ENCODE assay signal across 9 cellular contexts in the genomic region with DNA sequence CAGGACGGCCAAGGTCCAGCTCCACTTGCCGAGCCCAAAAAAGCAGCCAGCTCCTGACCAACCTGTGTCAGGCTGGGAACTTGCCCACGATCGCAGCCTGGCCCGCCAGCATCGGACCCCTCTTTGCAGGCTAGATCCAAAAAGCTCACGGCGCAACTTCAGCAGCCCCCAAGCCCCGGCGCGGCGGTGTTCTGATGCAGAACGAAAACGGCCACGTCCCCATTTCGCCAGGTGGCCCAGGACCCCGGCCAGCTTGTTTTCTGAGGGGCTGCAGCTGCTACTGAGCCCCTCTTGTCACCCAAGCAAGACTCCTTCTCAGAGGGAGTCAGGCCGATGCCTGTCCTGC. TPM values are rescaled to one million over a fixed set of nuclear protein-coding genes. Genes with fewer than 3 reads are reported as not detected.
A peak's percentile ranks its signal among the peaks of the same experiment; 100 is the strongest.
DNase-seq lines count a peak whose midpoint lies in the region; FAIRE-seq and TF ChIP-seq lines count a peak whose summit lies in the region.
"Had no signal": no experiment of that assay in that cellular context is flagged by ENCODE, and none has a peak within 500 bp of the region (broad histone marks: within the 10 kb centered on the region; RNA-seq: fewer than 3 reads in every experiment).

No MANE protein-coding gene starts in this region.

- H3K4me2 ChIP-seq in keratinocyte (ENCODE audit: control insufficient read depth, extremely low read depth, insufficient read depth, low read depth, low read length): peak overlapping the region; percentile 68

- no peak for TF ChIP-seq CTCF in keratinocyte (optimal IDR thresholded peaks at IDR 0.05 in 1 of 3, IDR thresholded peaks at IDR 0.05 in 1 of 3, conservative IDR thresholded peaks at IDR 0.05 in 1 of 3; ENCODE audit: extremely low read depth in 1 of 3, insufficient read depth in 2 of 3, low read length in 3 of 3)
- TF ChIP-seq CTCF in stomach (IDR thresholded peaks at IDR 0.05): no peak

- dilution Hi-C loops in keratinocyte (cut with MboI; ENCODE audit: extremely low pct_ligation_motif_present, low sequenced_read_pairs): no loop called here

- no peak for DNase-seq in keratinocyte (ENCODE audit: low read depth, low spot score)
- DNase-seq in stomach: no peak
- DNase-seq in stimulated activated naive CD4-positive, alpha-beta T cell (lab: John Stamatoyannopoulos, UW): no peak
- no peak for DNase-seq in SW480 (ENCODE audit: low spot score)
- no peak for DNase-seq in MV-4-11 (lab: John Stamatoyannopoulos, UW)
- DNase-seq: stimulated activated CD4-positive, alpha-beta T cell treated with anti-CD3 and anti-CD28 coated beads, Interleukin-15, amount 100 ng/mL, for 24 hours had no signal

- H3K4me1 ChIP-seq in HUES6 (ENCODE audit: control insufficient read depth, insufficient read depth, low read length) (peaks cover 40% of the 10 kb centered on the region), keratinocyte (ENCODE audit: control insufficient read depth, extremely low read depth, insufficient read depth, low read length) (peaks cover 38% of the 10 kb centered on the region), stomach (peaks cover 49 to 77% (median 67%) of the 10 kb centered on the region in 4 donors)

- H3K9me3 ChIP-seq in HUES6 (ENCODE audit: control insufficient read depth, insufficient read depth, low read depth, low read length): no peaks in the 10 kb centered on the region
- H3K9me3 ChIP-seq in keratinocyte (ENCODE audit: control insufficient read depth, low read depth, low read length): no peaks in the 10 kb centered on the region
- H3K9me3 ChIP-seq in stomach: no peaks in the 10 kb centered on the region

- no peak for FAIRE-seq in keratinocyte (lab: Jason Lieb, UNC)

- H3K27ac ChIP-seq in HUES6 (ENCODE audit: low read depth, low read length) (peak overlapping the region; percentile 73; the same call in 1 of the 2 replicates), keratinocyte (ENCODE audit: control insufficient read depth, insufficient read depth, low read length) (peak overlapping the region; percentile 99), stomach (peak overlapping the region in 4 of 5 donors; percentile 89 to 99 (median 94))

- no peaks in the 10 kb centered on the region for H3K36me3 Mint-ChIP-seq in activated naive CD8-positive, alpha-beta T cell

- H2AFZ ChIP-seq in keratinocyte (ENCODE audit: control insufficient read depth, low read length): no peak overlapping the region

- peak overlapping the region; percentile 93 for H3K4me3 Mint-ChIP-seq in activated naive CD8-positive, alpha-beta T cell

- no peak overlapping the region for H3K27ac Mint-ChIP-seq in activated naive CD8-positive, alpha-beta T cell

- no peak for TF ChIP-seq POLR2A in stomach (IDR thresholded peaks at IDR 0.05)

- H3K9me3 Mint-ChIP-seq in activated naive CD8-positive, alpha-beta T cell (ENCODE audit: low read depth): no peaks in the 10 kb centered on the region

- H3K9me1 ChIP-seq in keratinocyte (ENCODE audit: control insufficient read depth, extremely low read depth, insufficient read depth, low read length): peaks cover 4% of the 10 kb centered on the region

- H3K36me3 ChIP-seq in HUES6 (ENCODE audit: control insufficient read depth, insufficient read depth, low read length) (no peaks in the 10 kb centered on the region), keratinocyte (ENCODE audit: control insufficient read depth in 2 of 2, extremely low read depth in 1 of 2, insufficient read depth in 2 of 2, low read length in 2 of 2) (peaks cover 0 to 1% of the 10 kb centered on the region in 2 experiments), stomach (peaks cover 0 to 11% (median 9%) of the 10 kb centered on the region in 4 donors)

- peak overlapping the region; percentile 91 for H3K9ac ChIP-seq in HUES6 (ENCODE audit: low read length)
- H3K9ac ChIP-seq in keratinocyte (ENCODE audit: control insufficient read depth, extremely low read depth, insufficient read depth, low read length): peak overlapping the region; percentile 91

- H3K27me3 Mint-ChIP-seq in activated naive CD8-positive, alpha-beta T cell: no peaks in the 10 kb centered on the region

- H3K4me1 Mint-ChIP-seq in activated naive CD8-positive, alpha-beta T cell (ENCODE audit: low read depth): peaks cover 34% of the 10 kb centered on the region

- intact Hi-C loops in stomach (cut with DNase I; ENCODE audit: low total_unique reads): no loop called here

- H3K4me3 ChIP-seq in HUES6 (ENCODE audit: low read depth, low read length) (peak overlapping the region; percentile 95), keratinocyte (ENCODE audit: control insufficient read depth in 2 of 3, extremely low read depth in 1 of 3, insufficient read depth in 2 of 3, low read depth in 1 of 3, low read length in 3 of 3) (peak overlapping the region; percentile 68 to 95 (median 71)), stomach (peak overlapping the region; percentile 96 to 97 (median 97))

- no peak for TF ChIP-seq EP300 in stomach (IDR thresholded peaks at IDR 0.05)

- peaks cover 31% of the 10 kb centered on the region for H4K20me1 ChIP-seq in keratinocyte (ENCODE audit: control insufficient read depth, extremely low read depth, insufficient read depth, low read length)

- H3K27me3 ChIP-seq in HUES6 (ENCODE audit: control insufficient read depth, insufficient read depth, low read length) (no peaks in the 10 kb centered on the region), keratinocyte (ENCODE audit: control insufficient read depth, extremely low read depth, insufficient read depth, low read length) (no peaks in the 10 kb centered on the region), stomach (no peaks in the 10 kb centered on the region)

- peaks cover 63% of the 10 kb centered on the region for H3K79me2 ChIP-seq in keratinocyte (ENCODE audit: control insufficient read depth, insufficient read depth, low read length)

- 48 to 55% (median 54%) methylated on average over 11 to 18 of the region's 18 CpGs for WGBS in stomach, 5 donors

RNA-seq across cellular contexts. Expression of a gene that starts 1.3 kb away (rescaled TPM):
- 61.5 to 136 TPM (median 88.0 TPM) in 3 replicates for polyA plus RNA-seq in keratinocyte
- 20.3 TPM for polyA plus RNA-seq in keratinocyte (2011; ENCODE audit: low read depth)
- 27.0 and 52.9 TPM in 2 replicates for polyA plus RNA-seq in keratinocyte (2011; cell fraction: cytosol; rRNA removed)
- 272 and 345 TPM in 2 replicates for polyA plus RNA-seq in keratinocyte (2011; cell fraction: nucleus; rRNA removed)
- 73.6 and 95.3 TPM in 2 replicates for polyA plus RNA-seq in keratinocyte (2012; ENCODE audit: low replicate concordance)
- polyA minus RNA-seq in keratinocyte: 51.8 to 216 TPM (median 62.8 TPM) in 3 replicates
- 53.9 TPM for polyA minus RNA-seq in keratinocyte (2011; cell fraction: cytosol; rRNA and poly(A)+ RNA removed)
- polyA minus RNA-seq in keratinocyte (2011; cell fraction: nucleus; rRNA and poly(A)+ RNA removed): 66.9 and 74.8 TPM in 2 replicates
- 100 to 1,000 TPM in 4 of 5 donors, 10 to 100 TPM in 1; 59.7 to 536 (median 338) TPM for total RNA-seq in stomach
- 100 to 1,000 TPM in 1 of 3 donors, 10 to 100 TPM in 2; 60.5 to 199 (median 89.2) TPM for polyA plus RNA-seq in stomach

RNA-seq across cellular contexts. Expression of a gene that starts 1.7 kb away (rescaled TPM):
- polyA plus RNA-seq in keratinocyte (not detected in 3 replicates), stomach (not detected)
- polyA plus RNA-seq in keratinocyte (2011; ENCODE audit: low read depth): not detected
- polyA plus RNA-seq in keratinocyte (2011; cell fraction: cytosol; rRNA removed): not detected in 2 replicates
- polyA plus RNA-seq in keratinocyte (2011; cell fraction: nucleus; rRNA removed): not detected in 2 replicates
- polyA plus RNA-seq in keratinocyte (2012; ENCODE audit: low replicate concordance): not detected in 2 replicates
- not detected in 3 replicates for polyA minus RNA-seq in keratinocyte
- not detected for polyA minus RNA-seq in keratinocyte (2011; cell fraction: cytosol; rRNA and poly(A)+ RNA removed)
- not detected in 2 replicates for polyA minus RNA-seq in keratinocyte (2011; cell fraction: nucleus; rRNA and poly(A)+ RNA removed)
- not detected for total RNA-seq in stomach
- total RNA-seq: activated CD8-positive, alpha-beta memory T cell treated with anti-CD3 and anti-CD28 coated beads for 36 hours had no signal

RNA-seq across cellular contexts. Expression of a gene that starts 6.8 kb away (rescaled TPM):
- polyA plus RNA-seq in keratinocyte (105 to 495 TPM (median 136 TPM) in 3 replicates), stomach (10 to 100 TPM; 85.1 to 93.9 (median 91.8) TPM)
- polyA plus RNA-seq in keratinocyte (2011; ENCODE audit: low read depth): 186 TPM
- polyA plus RNA-seq in keratinocyte (2011; cell fraction: cytosol; rRNA removed): 254 and 453 TPM in 2 replicates
- 183 and 199 TPM in 2 replicates for polyA plus RNA-seq in keratinocyte (2011; cell fraction: nucleus; rRNA removed)
- polyA plus RNA-seq in keratinocyte (2012; ENCODE audit: low replicate concordance): 103 and 434 TPM in 2 replicates
- polyA minus RNA-seq in keratinocyte: 315 to 953 TPM (median 352 TPM) in 3 replicates
- 700 TPM for polyA minus RNA-seq in keratinocyte (2011; cell fraction: cytosol; rRNA and poly(A)+ RNA removed)
- 110 and 152 TPM in 2 replicates for polyA minus RNA-seq in keratinocyte (2011; cell fraction: nucleus; rRNA and poly(A)+ RNA removed)
- 10 to 100 TPM in 4 of 5 donors, 1 to 10 TPM in 1; 7.0 to 98.5 (median 56.4) TPM for total RNA-seq in stomach

RNA-seq across cellular contexts. Expression of a gene that starts 19.4 kb away (rescaled TPM):
- polyA plus RNA-seq in keratinocyte (0.20 to 1.9 TPM (median 0.84 TPM) in 3 replicates), stomach (under 1 TPM in 1 of 3 donors, not detected in 2; 0.03 TPM)
- 0.12 TPM for polyA plus RNA-seq in keratinocyte (2011; ENCODE audit: low read depth)
- 0.11 and 0.79 TPM in 2 replicates for polyA plus RNA-seq in keratinocyte (2011; cell fraction: cytosol; rRNA removed)
- polyA plus RNA-seq in keratinocyte (2011; cell fraction: nucleus; rRNA removed): 2.7 and 8.4 TPM in 2 replicates
- polyA plus RNA-seq in keratinocyte (2012; ENCODE audit: low replicate concordance): 0.76 and 0.95 TPM in 2 replicates
- polyA minus RNA-seq in keratinocyte: 0.22 to 1.5 TPM (median 0.56 TPM) in 3 replicates
- polyA minus RNA-seq in keratinocyte (2011; cell fraction: cytosol; rRNA and poly(A)+ RNA removed): 2.5 TPM
- 3.4 TPM in 2 replicates for polyA minus RNA-seq in keratinocyte (2011; cell fraction: nucleus; rRNA and poly(A)+ RNA removed)
- total RNA-seq in stomach: not detected
- total RNA-seq: activated CD8-positive, alpha-beta memory T cell treated with anti-CD3 and anti-CD28 coated beads for 36 hours had no signal

RNA-seq across cellular contexts. Expression of a gene that starts 20.3 kb away (rescaled TPM):
- polyA plus RNA-seq in keratinocyte: 7.4 to 11.0 TPM (median 7.9 TPM) in 3 replicates
- 19.5 TPM for polyA plus RNA-seq in keratinocyte (2011; ENCODE audit: low read depth)
- 2.5 and 4.0 TPM in 2 replicates for polyA plus RNA-seq in keratinocyte (2011; cell fraction: cytosol; rRNA removed)
- 52.2 and 76.0 TPM in 2 replicates for polyA plus RNA-seq in keratinocyte (2011; cell fraction: nucleus; rRNA removed)
- 24.8 and 30.3 TPM in 2 replicates for polyA plus RNA-seq in keratinocyte (2012; ENCODE audit: low replicate concordance)
- polyA minus RNA-seq in keratinocyte: 15.3 to 35.6 TPM (median 15.8 TPM) in 3 replicates
- 27.8 TPM for polyA minus RNA-seq in keratinocyte (2011; cell fraction: cytosol; rRNA and poly(A)+ RNA removed)
- 58.4 and 58.8 TPM in 2 replicates for polyA minus RNA-seq in keratinocyte (2011; cell fraction: nucleus; rRNA and poly(A)+ RNA removed)
- total RNA-seq in stomach: 100 to 1,000 TPM in 1 of 5 donors, 10 to 100 TPM in 3, 1 to 10 TPM in 1; 5.1 to 144 (median 38.8) TPM
- 10 to 100 TPM; 14.2 to 31.6 (median 22.0) TPM for polyA plus RNA-seq in stomach
